25 cellular contexts compared by ENCODE assay signal in the genomic region with DNA sequence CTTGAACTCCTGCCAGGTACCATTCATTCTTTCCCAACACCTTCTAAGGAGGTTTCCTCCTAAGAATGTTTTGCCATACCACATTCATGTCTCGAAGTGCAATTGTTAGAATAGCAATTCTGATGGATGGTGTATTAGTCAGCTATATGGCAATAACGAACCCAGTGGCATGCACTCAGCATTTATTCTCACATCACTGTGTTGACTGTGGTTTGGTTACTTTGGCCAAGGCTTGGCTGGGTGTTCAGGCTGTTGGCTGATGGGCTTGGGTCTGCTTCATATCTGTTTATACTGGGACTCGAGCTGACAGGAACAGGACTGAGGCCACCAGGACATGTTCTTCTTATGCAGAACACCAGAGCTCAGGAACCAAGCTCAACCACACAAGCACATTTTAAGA. TPM values are rescaled to one million over a fixed set of nuclear protein-coding genes. Genes with fewer than 3 reads are reported as not detected.
DNase-seq lines count a peak whose midpoint lies in the region; ATAC-seq and TF ChIP-seq lines count a peak whose summit lies in the region.
"Had no signal": no experiment of that assay in that cellular context is flagged by ENCODE, and none has a peak within 500 bp of the region (broad histone marks: within the 10 kb centered on the region; RNA-seq: fewer than 3 reads in every experiment).

No MANE protein-coding gene starts in this region.

- H3K79me2 ChIP-seq in trophoblast cell (ENCODE audit: control insufficient read depth, insufficient read depth, low read length, poor library complexity): no peaks in the 10 kb centered on the region
- no peaks in the 10 kb centered on the region for H3K79me2 ChIP-seq in OCI-LY7 (ENCODE audit: insufficient read depth, low read depth, low read length)
- H3K79me2 ChIP-seq: parathyroid adenoma had no signal

- H2BK12ac ChIP-seq in trophoblast cell (ENCODE audit: low read length): no peak overlapping the region

- no peak overlapping the region for H2AK5ac ChIP-seq in trophoblast cell (ENCODE audit: low read length)

- H2BK120ac ChIP-seq in trophoblast cell (ENCODE audit: insufficient read depth, low read length, poor library complexity): no peak overlapping the region

- POLR2A ChIA-PET in OCI-LY7 (lab: Charles Lee): no interaction called here

- H3K14ac ChIP-seq in trophoblast cell (ENCODE audit: low read length): no peak overlapping the region

- no peak for TF ChIP-seq CTCF in body of pancreas (IDR thresholded peaks at IDR 0.05)
- TF ChIP-seq CTCF in heart left ventricle (IDR thresholded peaks at IDR 0.05): no peak
- no peak for TF ChIP-seq CTCF in OCI-LY7 (conservative IDR thresholded peaks at IDR 0.05; ENCODE audit: low read length)

- H2AFZ ChIP-seq in trophoblast cell (ENCODE audit: insufficient read depth, low read length, poor library complexity): no peak overlapping the region
- no peak overlapping the region for H2AFZ ChIP-seq in OCI-LY7 (ENCODE audit: low read length)
- H2AFZ ChIP-seq: parathyroid adenoma had no signal

- BruUV-seq in OCI-LY7 (replicated peaks; lab: Mats Ljungman, UMichigan): no TSS peak

- peak overlapping the region; percentile 33 for H3K9ac ChIP-seq in trophoblast cell (ENCODE audit: low read length)
- H3K9ac ChIP-seq: parathyroid adenoma had no signal

- H3K9me2 ChIP-seq in OCI-LY7 (ENCODE audit: insufficient read depth, low read length): no peaks in the 10 kb centered on the region

- no peaks in the 10 kb centered on the region for H3K79me1 ChIP-seq in trophoblast cell (ENCODE audit: low read length)

- no peaks in the 10 kb centered on the region for H4K20me1 ChIP-seq in OCI-LY7 (ENCODE audit: insufficient read depth, low read length)

- no peak overlapping the region for H3K4ac ChIP-seq in trophoblast cell (ENCODE audit: low read depth, low read length)

- TF ChIP-seq POLR2A in body of pancreas (IDR thresholded peaks at IDR 0.05): no peak
- TF ChIP-seq POLR2A in heart left ventricle (IDR thresholded peaks at IDR 0.05): no peak

- H3K18ac ChIP-seq in trophoblast cell (ENCODE audit: low read length): no peak overlapping the region

- H4K8ac ChIP-seq in trophoblast cell (ENCODE audit: low read depth, low read length): no peak overlapping the region

- no peak overlapping the region for H3K23ac ChIP-seq in trophoblast cell (ENCODE audit: low read length)

- H3K4me3 ChIP-seq in body of pancreas: no peak overlapping the region
- no peak overlapping the region for H3K4me3 ChIP-seq in heart left ventricle
- peak overlapping the region; percentile 5 for H3K4me3 ChIP-seq in trophoblast cell (ENCODE audit: low read depth, low read length)
- no peak overlapping the region for H3K4me3 ChIP-seq in OCI-LY7 (ENCODE audit: low read depth, low read length, poor library complexity, severe bottlenecking)
- H3K4me3 ChIP-seq: tibial nerve had no signal

- H3K27me3 ChIP-seq in body of pancreas (no peaks in the 10 kb centered on the region), heart left ventricle (no peaks in the 10 kb centered on the region), trophoblast cell (ENCODE audit: insufficient read depth, low read length) (no peaks in the 10 kb centered on the region)
- H3K27me3 ChIP-seq: tibial nerve had no signal

- DNase-seq in HS-5 (ENCODE audit: low read depth) (peak; percentile 6), body of pancreas (peak in 3 of 4 donors; percentile 10 to 59 (median 15)), heart left ventricle (peak in 4 of 5 donors; percentile 23 to 59 (median 47)), trophoblast cell (no peak), ureter (ENCODE audit: low spot score) (no peak), DMS 273 (lab: John Stamatoyannopoulos, UW; ENCODE audit: unreplicated experiment) (no peak), OCI-LY7 (ENCODE audit: low spot score) (no peak)
- DNase-seq: activated CD8-positive, alpha-beta T cell treated with anti-CD3 and anti-CD28 coated beads, Interleukin-2, amount 10 ng/mL, durations not matched to agents 7 days and 5 days; activated naive CD4-positive, alpha-beta T cell; amygdala; CD8-positive, alpha-beta T cell; effector CD8-positive, alpha-beta T cell; Karpas-422; naive thymus-derived CD8-positive, alpha-beta T cell; NCI-H1048; NCI-H2081; NCI-H510A; T1000 had no signal

- H3K4me2 ChIP-seq in trophoblast cell (ENCODE audit: low read length) (no peak overlapping the region), OCI-LY7 (ENCODE audit: low read length) (no peak overlapping the region)

- no peaks in the 10 kb centered on the region for H3K9me3 ChIP-seq in body of pancreas
- H3K9me3 ChIP-seq in heart left ventricle: peaks cover 0 to 26% (median 3%) of the 10 kb centered on the region in 12 donors
- H3K9me3 ChIP-seq in trophoblast cell (ENCODE audit: insufficient read depth, low read depth, low read length): peaks cover 7% of the 10 kb centered on the region
- H3K9me3 ChIP-seq in OCI-LY7 (ENCODE audit: low read length): no peaks in the 10 kb centered on the region

- H3K36me3 ChIP-seq in body of pancreas (replicated peaks in 1 of 2; ENCODE audit: insufficient read depth in 1 of 2, low read depth in 2 of 2) (no peaks in the 10 kb centered on the region), heart left ventricle (no peaks in the 10 kb centered on the region), trophoblast cell (ENCODE audit: control insufficient read depth in 1 of 2, insufficient read depth in 2 of 2, low read length in 2 of 2) (no peaks in the 10 kb centered on the region), OCI-LY7 (ENCODE audit: insufficient read depth, low read length) (no peaks in the 10 kb centered on the region)
- H3K36me3 ChIP-seq: tibial nerve had no signal

- CTCF ChIA-PET in OCI-LY7 (lab: Charles Lee; ENCODE audit: unreplicated experiment): no interaction called here

- no peak overlapping the region for H4K12ac ChIP-seq in trophoblast cell (ENCODE audit: low read depth, low read length)

- H2BK5ac ChIP-seq in trophoblast cell (ENCODE audit: low read depth, low read length, poor library complexity): no peak overlapping the region

- no peak overlapping the region for H4K91ac ChIP-seq in trophoblast cell (ENCODE audit: low read depth, low read length)

- H3K4me1 ChIP-seq in body of pancreas: peaks cover 3% of the 10 kb centered on the region
- peaks cover 0 to 7% (median 1%) of the 10 kb centered on the region in 12 donors for H3K4me1 ChIP-seq in heart left ventricle
- no peaks in the 10 kb centered on the region for H3K4me1 ChIP-seq in trophoblast cell (ENCODE audit: control insufficient read depth in 1 of 2, insufficient read depth in 2 of 2, low read length in 2 of 2)
- H3K4me1 ChIP-seq in OCI-LY7 (ENCODE audit: insufficient read depth, low read length, poor library complexity, severe bottlenecking): no peaks in the 10 kb centered on the region
- H3K4me1 ChIP-seq: parathyroid adenoma had no signal

- H3K27ac ChIP-seq in body of pancreas: peak overlapping the region in 1 of 4 donors; percentile 45
- peak overlapping the region in 1 of 12 donors; percentile 19 for H3K27ac ChIP-seq in heart left ventricle
- no peak overlapping the region for H3K27ac ChIP-seq in trophoblast cell (ENCODE audit: low read depth, low read length)
- H3K27ac ChIP-seq in OCI-LY7 (ENCODE audit: low read depth, low read length, poor library complexity, severe bottlenecking): no peak overlapping the region
- H3K27ac ChIP-seq: parathyroid adenoma, tibial nerve had no signal

- 26 to 40% methylated on average over 3 of the region's 3 CpGs for WGBS in body of pancreas, 2 donors
- WGBS in heart left ventricle, 4 donors: 33 to 53% (median 43%) methylated on average over 3 of the region's 3 CpGs
- WGBS in trophoblast cell (ENCODE audit: extremely low coverage, insufficient coverage, insufficient read length): no CpG with 5 or more reads among the region's 3 CpGs

- intact Hi-C loops in body of pancreas (cut with DNase I) (no loop called here), heart left ventricle (cut with DNase I) (no loop called here), OCI-LY7 (cut with micrococcal nuclease; ENCODE audit: unreplicated experiment) (no loop called here)

- ATAC-seq in body of pancreas (no peak), heart left ventricle (peak; percentile 93 to 97 (median 94)), HG03280 (IDR thresholded peaks at IDR 0.05; ENCODE audit: unreplicated experiment) (no peak)
- ATAC-seq: activated CD8-positive, alpha-beta T cell treated with anti-CD3 and anti-CD28 coated beads, Interleukin-2, amount 10 ng/mL, durations not matched to agents 7 days and 5 days; CD8-positive, alpha-beta T cell; naive thymus-derived CD8-positive, alpha-beta T cell; stimulated activated memory B cell treated with anti-CD40 and anti-IgM and Interleukin-4, amounts not matched to agents 10 μg/mL and 1 μg/mL and 100 μg/mL, for 72 hours had no signal

RNA-seq across cellular contexts. Expression of a gene that starts 31.7 kb away (rescaled TPM):
- total RNA-seq in body of pancreas (under 1 TPM in 1 of 2 donors, not detected in 1; 0.52 TPM), heart left ventricle (under 1 TPM in 1 of 9 donors, not detected in 8; 0.11 TPM), ureter (not detected), OCI-LY7 (2022) (not detected in 2 replicates)
- polyA plus RNA-seq in heart left ventricle: not detected
- not detected in 2 replicates for polyA plus RNA-seq in trophoblast cell (2013)
- not detected in 2 replicates for total RNA-seq in OCI-LY7 (2014; rRNA removed; shearing (Covaris generic))
- total RNA-seq: activated CD8-positive, alpha-beta T cell treated with anti-CD3 and anti-CD28 coated beads, Interleukin-2, amount 10 ng/mL, durations not matched to agents 7 days and 5 days; CD8-positive, alpha-beta T cell; cerebellum; lung microvascular endothelial cell; naive thymus-derived CD8-positive, alpha-beta T cell; RPMI7951 had no signal
- polyA plus RNA-seq: naive thymus-derived CD8-positive, alpha-beta T cell had no signal

Comparison
In these comparisons a context has a peak if more than half of its experiments do, and no peak if none do; other contexts are left out.
1. DNase-seq: peak in HS-5 (single experiment), body of pancreas (3 of 4) and heart left ventricle (4 of 5); none in trophoblast cell (0 of 2), ureter (single experiment), DMS 273 (single experiment) and OCI-LY7 (single experiment).
2. ATAC-seq: peak in heart left ventricle (4 of 4); none in body of pancreas (single experiment) and HG03280 (single experiment).